In genomic region chr21:36319767-36320420, GRCh38 we compare ENCODE assay signal across 8 cellular contexts. TPM values are rescaled to one million over a fixed set of nuclear protein-coding genes. Genes with fewer than 3 reads are reported as not detected.
A peak's percentile ranks its signal among the peaks of the same experiment; 100 is the strongest.
DNase-seq lines count a peak whose midpoint lies in the region; ATAC-seq and TF ChIP-seq lines count a peak whose summit lies in the region.

A gene with protein sequence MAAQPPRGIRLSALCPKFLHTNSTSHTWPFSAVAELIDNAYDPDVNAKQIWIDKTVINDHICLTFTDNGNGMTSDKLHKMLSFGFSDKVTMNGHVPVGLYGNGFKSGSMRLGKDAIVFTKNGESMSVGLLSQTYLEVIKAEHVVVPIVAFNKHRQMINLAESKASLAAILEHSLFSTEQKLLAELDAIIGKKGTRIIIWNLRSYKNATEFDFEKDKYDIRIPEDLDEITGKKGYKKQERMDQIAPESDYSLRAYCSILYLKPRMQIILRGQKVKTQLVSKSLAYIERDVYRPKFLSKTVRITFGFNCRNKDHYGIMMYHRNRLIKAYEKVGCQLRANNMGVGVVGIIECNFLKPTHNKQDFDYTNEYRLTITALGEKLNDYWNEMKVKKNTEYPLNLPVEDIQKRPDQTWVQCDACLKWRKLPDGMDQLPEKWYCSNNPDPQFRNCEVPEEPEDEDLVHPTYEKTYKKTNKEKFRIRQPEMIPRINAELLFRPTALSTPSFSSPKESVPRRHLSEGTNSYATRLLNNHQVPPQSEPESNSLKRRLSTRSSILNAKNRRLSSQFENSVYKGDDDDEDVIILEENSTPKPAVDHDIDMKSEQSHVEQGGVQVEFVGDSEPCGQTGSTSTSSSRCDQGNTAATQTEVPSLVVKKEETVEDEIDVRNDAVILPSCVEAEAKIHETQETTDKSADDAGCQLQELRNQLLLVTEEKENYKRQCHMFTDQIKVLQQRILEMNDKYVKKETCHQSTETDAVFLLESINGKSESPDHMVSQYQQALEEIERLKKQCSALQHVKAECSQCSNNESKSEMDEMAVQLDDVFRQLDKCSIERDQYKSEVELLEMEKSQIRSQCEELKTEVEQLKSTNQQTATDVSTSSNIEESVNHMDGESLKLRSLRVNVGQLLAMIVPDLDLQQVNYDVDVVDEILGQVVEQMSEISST (plus strand): TSS chr21:36320197. CDS start chr21:36320265, 68 bp downstream.

- POLR2A ChIA-PET in activated CD8-positive, alpha-beta memory T cell treated with anti-CD3 and anti-CD28 coated beads for 36 hours (lab: Charles Lee): interaction anchor here (0.5 to 1.8 kb wide), 17 partner anchors 9 to 1272 kb away, joined by 3 to 8 read pairs (median 3); partner anchors contain the start of gene DOP1B

- no peaks in the 10 kb centered on the region for H3K27me3 ChIP-seq in lung (ENCODE audit: control insufficient read depth, insufficient read depth)

- ATAC-seq in lung (ENCODE audit: insufficient read depth, low FRiP score): peak; percentile 98

- peaks cover 0 to 2% of the 10 kb centered on the region in 2 donors for H3K36me3 ChIP-seq in lung (ENCODE audit: control insufficient read depth in 2 of 2, insufficient read depth in 2 of 2, low read length in 2 of 2)

- peaks cover 0 to 2% of the 10 kb centered on the region in 2 donors for H3K9me3 ChIP-seq in lung (ENCODE audit: control insufficient read depth in 2 of 2, insufficient read depth in 1 of 2, low read length in 1 of 2)

- TF ChIP-seq CTCF in GM20000 (IDR thresholded peaks at IDR 0.05; ENCODE audit: extremely low read depth, missing control alignments) (no peak), lung (IDR thresholded peaks at IDR 0.05; ENCODE audit: control extremely low read depth, extremely low read depth) (no peak)

- CTCF ChIA-PET in activated CD8-positive, alpha-beta memory T cell treated with anti-CD3 and anti-CD28 coated beads for 36 hours (lab: Charles Lee): interaction anchor here (0.8 to 1.6 kb wide), 7 partner anchors 11 to 166 kb away, joined by 3 to 5 read pairs (median 3); no protein-coding TSS in a partner anchor

- peak within 1 kb of the TSS; percentile 92 to 95 for H3K27ac ChIP-seq in lung (ENCODE audit: low read depth in 1 of 2, low read length in 1 of 2)

- WGBS in lung, 2 donors: 0 to 1% methylated on average over 40 to 59 of the region's 59 CpGs

- DNase-seq in COLO668 (lab: John Stamatoyannopoulos, UW; ENCODE audit: unreplicated experiment) (peak; percentile 99), GM20000 (ENCODE audit: low spot score) (peak; percentile 97), HT-29 (ENCODE audit: low spot score) (peak; percentile 97), NOMO-1 (lab: John Stamatoyannopoulos, UW; ENCODE audit: unreplicated experiment in 2 of 2) (peak; percentile 97 to 99), lung (ENCODE audit: low spot score) (peak; percentile 97)
- DNase-seq in effector CD8-positive, alpha-beta T cell (lab: John Stamatoyannopoulos, UW): peak; percentile 96
- DNase-seq in stimulated activated CD4-positive, alpha-beta T cell treated with anti-CD3 and anti-CD28 coated beads, TNF-alpha, amount 100 ng/mL, for 4 hours (ENCODE audit: low read depth in 3 of 3): peak; percentile 97 to 98 (median 97)

- H3K4me1 ChIP-seq in lung (ENCODE audit: control insufficient read depth in 2 of 2, insufficient read depth in 2 of 2, low read length in 2 of 2): peaks cover 8 to 11% of the 10 kb centered on the region in 2 donors

- H3K4me3 ChIP-seq in lung: peak within 1 kb of the TSS; percentile 70

RNA-seq across cellular contexts. Expression of the gene that starts here (rescaled TPM):
- total RNA-seq in HT-29 (2014; rRNA removed; shearing (Covaris generic)): 5.2 and 6.8 TPM in 2 replicates
- 10 to 100 TPM; 16.4 to 17.5 TPM for total RNA-seq in activated CD8-positive, alpha-beta memory T cell treated with anti-CD3 and anti-CD28 coated beads for 36 hours
- total RNA-seq in lung: 10 to 100 TPM; 23.0 to 90.3 TPM
- polyA plus RNA-seq in lung: 10 to 100 TPM; 13.0 to 16.0 TPM

Comparison
In these comparisons a context has a peak if more than half of its experiments do, and no peak if none do; other contexts are left out.
1. Peak in every context shown above with its lines: DNase-seq, ATAC-seq, H3K4me3 ChIP-seq and H3K27ac ChIP-seq.